In the genomic region with DNA sequence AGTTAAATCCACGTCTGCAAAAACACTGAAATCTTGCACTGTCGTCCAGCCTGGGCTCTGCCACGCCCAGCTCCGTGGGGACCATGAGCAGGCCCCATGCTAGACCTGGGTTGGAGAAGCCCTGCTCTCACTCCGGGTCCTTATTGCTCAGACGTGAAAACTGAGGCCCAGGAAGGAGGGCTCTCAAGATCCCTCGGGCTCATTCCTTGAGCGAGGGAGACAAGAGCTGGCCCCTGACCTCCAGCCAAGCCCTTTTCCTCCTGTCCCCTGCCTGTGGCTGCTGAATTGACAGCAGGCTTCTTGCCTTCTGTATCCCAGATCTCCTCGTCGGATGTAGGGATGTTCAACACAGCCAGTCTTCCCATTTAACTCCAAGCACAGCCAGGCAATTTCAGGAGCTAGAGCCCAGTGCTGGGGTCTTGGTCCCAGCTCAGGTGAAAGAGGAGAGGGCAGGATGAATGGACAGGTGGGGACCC, we compare ENCODE assay signal across 22 cellular contexts.
"Had no signal": no experiment of that assay in that cellular context is flagged by ENCODE, and none has a peak within 500 bp of the region (broad histone marks: within the 10 kb centered on the region; RNA-seq: fewer than 3 reads in every experiment).

No MANE protein-coding gene starts in this region.

- H3K36me3 Mint-ChIP-seq: activated naive CD4-positive, alpha-beta T cell treated with anti-CD3 and anti-CD28 coated beads, Interleukin-2, amount 50 U/mL, for 72 hours; brain; naive thymus-derived CD4-positive, alpha-beta T cell; stimulated activated memory B cell treated with anti-CD40 and anti-IgM and Interleukin-4, amounts not matched to agents 10 μg/mL and 1 μg/mL and 100 μg/mL, for 72 hours had no signal

- H3K27ac ChIP-seq: left lung, psoas muscle, right atrium auricular region had no signal

- H3K9me3 Mint-ChIP-seq: activated CD4-positive, alpha-beta memory T cell treated with anti-CD3 and anti-CD28 coated beads, Interleukin-2, amount 10 ng/mL, durations not matched to agents 7 days and 5 days; activated naive CD4-positive, alpha-beta T cell treated with anti-CD3 and anti-CD28 coated beads, Interleukin-2, amount 50 U/mL, for 72 hours; activated T-helper 1 cell treated with anti-CD3 and anti-CD28 coated beads, Interleukin-12 subunit alpha, Interleukin-12 subunit beta, Interleukin-2, Interleukin-4 antibody, amounts not matched to agents 30 ng/mL and 10 ng/mL and 1 ng/mL, durations not matched to agents 14 hours and 24 hours and 36 hours; neural crest cell; T-helper 1 cell treated with Interleukin-12 subunit alpha and Interleukin-12 subunit beta and Interleukin-4 antibody, amounts not matched to agents 30 μg/mL and 1 μg/mL, for 36 hours had no signal

- H3K27ac Mint-ChIP-seq: activated CD4-positive, alpha-beta memory T cell treated with anti-CD3 and anti-CD28 coated beads, Interleukin-2, amount 10 ng/mL, durations not matched to agents 7 days and 5 days; activated T-helper 1 cell treated with anti-CD3 and anti-CD28 coated beads, Interleukin-12 subunit alpha, Interleukin-12 subunit beta, Interleukin-2, Interleukin-4 antibody, amounts not matched to agents 30 ng/mL and 10 ng/mL and 1 ng/mL, durations not matched to agents 14 hours and 24 hours and 36 hours; naive thymus-derived CD4-positive, alpha-beta T cell; stimulated activated memory B cell treated with anti-CD40 and anti-IgM and Interleukin-4, amounts not matched to agents 10 μg/mL and 1 μg/mL and 100 μg/mL, for 72 hours; T-helper 1 cell treated with Interleukin-12 subunit alpha and Interleukin-12 subunit beta and Interleukin-4 antibody, amounts not matched to agents 30 μg/mL and 1 μg/mL, for 36 hours had no signal

- H3K36me3 ChIP-seq: left lung, right atrium auricular region had no signal

- H3K4me1 Mint-ChIP-seq: activated CD4-positive, alpha-beta memory T cell treated with anti-CD3 and anti-CD28 coated beads, Interleukin-2, amount 10 ng/mL, durations not matched to agents 7 days and 5 days; brain; naive thymus-derived CD4-positive, alpha-beta T cell; stimulated activated memory B cell treated with anti-CD40 and anti-IgM and Interleukin-4, amounts not matched to agents 10 μg/mL and 1 μg/mL and 100 μg/mL, for 72 hours had no signal

- H3K4me1 ChIP-seq: left lung, psoas muscle, right atrium auricular region had no signal

- H3K4me3 Mint-ChIP-seq: activated CD4-positive, alpha-beta memory T cell treated with anti-CD3 and anti-CD28 coated beads, Interleukin-2, amount 10 ng/mL, durations not matched to agents 7 days and 5 days; activated T-helper 1 cell treated with anti-CD3 and anti-CD28 coated beads, Interleukin-12 subunit alpha, Interleukin-12 subunit beta, Interleukin-2, Interleukin-4 antibody, amounts not matched to agents 30 ng/mL and 10 ng/mL and 1 ng/mL, durations not matched to agents 14 hours and 24 hours and 36 hours; brain; naive thymus-derived CD4-positive, alpha-beta T cell; neural crest cell; stimulated activated memory B cell treated with anti-CD40 and anti-IgM and Interleukin-4, amounts not matched to agents 10 μg/mL and 1 μg/mL and 100 μg/mL, for 72 hours; T-helper 1 cell treated with Interleukin-12 subunit alpha and Interleukin-12 subunit beta and Interleukin-4 antibody, amounts not matched to agents 30 μg/mL and 1 μg/mL, for 36 hours had no signal

- H3K4me3 ChIP-seq: left lung, lung, psoas muscle, right atrium auricular region had no signal

- H3K9me3 ChIP-seq: left lung, psoas muscle had no signal

- H3K27me3 ChIP-seq: right atrium auricular region had no signal

- ATAC-seq: activated naive CD4-positive, alpha-beta T cell treated with anti-CD3 and anti-CD28 coated beads, Interleukin-2, amount 50 U/mL, for 72 hours; esophagus mucosa; left lung; naive thymus-derived CD4-positive, alpha-beta T cell; psoas muscle; stimulated activated memory B cell treated with anti-CD40 and anti-IgM and Interleukin-4, amounts not matched to agents 10 μg/mL and 1 μg/mL and 100 μg/mL, for 72 hours had no signal

- DNase-seq: activated CD4-positive, alpha-beta memory T cell treated with anti-CD3 and anti-CD28 coated beads, Interleukin-2, amount 10 ng/mL, durations not matched to agents 7 days and 5 days; activated CD4-positive, alpha-beta T cell treated with anti-CD3 and anti-CD28 coated beads for 48 hours; activated CD4-positive, CD25-positive, alpha-beta regulatory T cell; caudate nucleus; dermis blood vessel endothelial cell; effector memory CD4-positive, alpha-beta T cell; foreskin melanocyte; left lung; naive thymus-derived CD4-positive, alpha-beta T cell; small intestine; stimulated activated CD4-positive, alpha-beta T cell treated with anti-CD3 and anti-CD28 coated beads, Interleukin-15, amount 100 ng/mL, for 24 hours; trophoblast cell had no signal
